In genomic region chr7:27254625-27255024, GRCh38 we compare ENCODE assay signal across 18 cellular contexts. TPM values are rescaled to one million over a fixed set of nuclear protein-coding genes. Genes with fewer than 3 reads are reported as not detected.
"Had no signal": no experiment of that assay in that cellular context is flagged by ENCODE, and none has a peak within 500 bp of the region (broad histone marks: within the 10 kb centered on the region; RNA-seq: fewer than 3 reads in every experiment).

No MANE protein-coding gene starts in this region.

- H3K9me3 ChIP-seq: body of pancreas, lower lobe of right lung, mucosa of descending colon, neutrophil, right atrium auricular region, tibial nerve, vagina had no signal

- FAIRE-seq: small intestine had no signal

- H2AFZ ChIP-seq: hepatocyte had no signal

- H3K4me2 ChIP-seq: hepatocyte had no signal

- ATAC-seq: activated naive CD4-positive, alpha-beta T cell treated with anti-CD3 and anti-CD28 coated beads, Interleukin-2, amount 50 U/mL, for 72 hours; body of pancreas; effector memory CD8-positive, alpha-beta T cell; mucosa of descending colon; naive thymus-derived CD8-positive, alpha-beta T cell; stimulated activated effector memory CD8-positive, alpha-beta T cell treated with anti-CD3 and anti-CD28 coated beads, Interleukin-12 subunit alpha, Interleukin-12 subunit beta, amount 100 ng/mL, for 72 hours had no signal

- H3K27ac ChIP-seq: body of pancreas, epithelial cell of prostate, hepatocyte, lower lobe of right lung, neutrophil, right atrium auricular region, tibial nerve, vagina had no signal

- DNase-seq: activated effector memory CD4-positive, alpha-beta T cell treated with anti-CD3 and anti-CD28 coated beads, Interleukin-2, amount 50 U/mL, for 16 hours; activated T-cell treated with anti-CD3 and anti-CD28 coated beads, Interleukin-2, amount 50 U/mL, for 24 hours; amniotic stem cell; body of pancreas; effector memory CD8-positive, alpha-beta T cell; lower lobe of right lung; mucosa of descending colon; naive thymus-derived CD8-positive, alpha-beta T cell; small intestine had no signal

- H3K4me1 ChIP-seq: vagina had no signal

- H3K36me3 ChIP-seq: lower lobe of right lung, neutrophil, right atrium auricular region, tibial nerve, vagina had no signal

- H3K27me3 ChIP-seq: vagina had no signal

- H3K4me3 ChIP-seq: body of pancreas, hepatocyte, lower lobe of right lung, mucosa of descending colon, right atrium auricular region, tibial nerve, vagina had no signal

- H3K79me2 ChIP-seq: hepatocyte had no signal

RNA-seq across cellular contexts. Expression of gene EVX1, which starts 12.0 kb away (rescaled TPM):
- total RNA-seq: activated naive CD4-positive, alpha-beta T cell treated with anti-CD3 and anti-CD28 coated beads, Interleukin-2, amount 50 U/mL, for 72 hours; body of pancreas; lower lobe of right lung; naive thymus-derived CD8-positive, alpha-beta T cell; right atrium auricular region; subcutaneous adipose tissue; tibial nerve had no signal
- polyA plus RNA-seq: naive thymus-derived CD8-positive, alpha-beta T cell; small intestine had no signal

RNA-seq across cellular contexts. Expression of gene HOXA13, which starts 54.7 kb away (rescaled TPM):
- total RNA-seq: activated naive CD4-positive, alpha-beta T cell treated with anti-CD3 and anti-CD28 coated beads, Interleukin-2, amount 50 U/mL, for 72 hours; body of pancreas; lower lobe of right lung; naive thymus-derived CD8-positive, alpha-beta T cell; right atrium auricular region had no signal
- polyA plus RNA-seq: naive thymus-derived CD8-positive, alpha-beta T cell; small intestine had no signal
